ENCODE assay signal across 24 cellular contexts in the genomic region with DNA sequence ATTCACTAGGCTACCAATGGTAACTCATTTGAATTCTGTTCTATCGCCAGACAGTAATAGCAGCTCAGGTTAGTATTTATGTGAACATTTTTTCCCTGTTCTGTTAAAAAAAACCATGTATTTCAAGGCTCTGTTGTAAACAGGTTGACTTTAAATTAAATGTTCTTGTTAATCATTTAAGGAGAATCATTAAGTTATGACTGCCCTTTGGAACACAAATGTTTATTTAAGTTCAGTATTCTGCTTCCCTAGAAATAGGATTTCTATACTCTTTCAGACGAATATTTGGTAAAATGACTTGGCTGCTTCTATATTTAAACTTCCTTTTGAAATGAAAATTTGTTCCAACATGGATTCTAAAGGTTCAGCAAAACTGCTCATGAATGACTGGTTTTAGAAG.
"Had no signal": no experiment of that assay in that cellular context is flagged by ENCODE, and none has a peak within 500 bp of the region (broad histone marks: within the 10 kb centered on the region; RNA-seq: fewer than 3 reads in every experiment).

No MANE protein-coding gene starts in this region.

- H3K9ac ChIP-seq: SK-N-SH had no signal

- H3K4me3 ChIP-seq: K562 had no signal

- H3K27ac ChIP-seq: VCaP had no signal

- FAIRE-seq: astrocyte, K562 had no signal

- ATAC-seq: activated T-helper 17 cell treated with anti-CD3 and anti-CD28 coated beads, Interleukin-2, amount 50 U/mL, for 72 hours; K562 had no signal

- DNase-seq: activated CD4-positive, alpha-beta memory T cell treated with anti-CD3 and anti-CD28 coated beads, Interleukin-2, amount 10 ng/mL, durations not matched to agents 7 days and 5 days; activated CD4-positive, alpha-beta T cell treated with anti-CD3 and anti-CD28 coated beads, Interleukin-2, amount 10 ng/mL, durations not matched to agents 7 days and 5 days; activated CD4-positive, CD25-positive, alpha-beta regulatory T cell; activated gamma-delta T cell; activated naive CD4-positive, alpha-beta T cell treated with anti-CD3 and anti-CD28 coated beads for 36 hours; activated T-cell treated with anti-CD3 and anti-CD28 coated beads for 4 hours; activated T-cell treated with anti-CD3 and anti-CD28 coated beads, Interleukin-2, amount 50 U/mL, for 48 hours; amygdala; Kasumi-1; NCI-H1092; NCI-H1417 treated with DMSO at 0.1 percent for 48 hours; NCI-H1694; NCI-H2029; NCI-H2107; NCI-H2171 treated with DMSO at 0.1 percent for 48 hours; NCI-H226; NCI-H526; NCI-H774; SK-N-SH; T-helper 1 cell had no signal
